In the genomic region with DNA sequence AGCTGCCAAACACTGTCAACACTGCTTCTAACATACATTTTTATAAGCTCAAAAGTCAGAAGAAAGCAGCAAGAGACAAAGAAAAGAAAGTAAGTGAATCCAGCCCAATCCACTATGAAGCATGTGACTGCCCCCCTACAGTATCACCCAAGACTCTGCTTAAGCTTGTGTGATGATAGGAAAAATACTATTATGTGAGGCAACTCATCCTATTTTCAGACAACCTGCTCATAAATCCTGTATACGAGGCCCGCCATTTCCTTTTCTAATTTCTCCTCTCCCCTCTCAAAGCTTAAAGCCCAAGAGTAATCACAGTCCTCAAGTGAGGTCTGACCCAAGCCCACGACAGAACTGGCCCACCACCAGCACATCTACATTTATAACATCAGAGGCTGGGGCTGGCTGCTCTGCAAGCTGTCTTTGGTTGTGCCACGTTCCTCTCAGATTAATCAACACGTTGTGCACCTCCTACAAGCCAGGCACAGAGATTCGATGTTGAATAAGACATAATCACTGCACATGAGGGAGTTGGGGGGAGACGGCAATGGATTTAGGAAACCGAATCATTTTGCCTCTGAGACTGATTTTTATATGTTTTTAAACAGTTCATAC, we compare ENCODE assay signal across 13 cellular contexts. TPM values are rescaled to one million over a fixed set of nuclear protein-coding genes. Genes with fewer than 3 reads are reported as not detected.
DNase-seq lines count a peak whose midpoint lies in the region; ATAC-seq, FAIRE-seq and TF ChIP-seq lines count a peak whose summit lies in the region.
"Had no signal": no experiment of that assay in that cellular context is flagged by ENCODE, and none has a peak within 500 bp of the region (broad histone marks: within the 10 kb centered on the region; RNA-seq: fewer than 3 reads in every experiment).

No MANE protein-coding gene starts in this region.

- no peak for TF ChIP-seq RAD21 in IMR-90 (IDR thresholded peaks at IDR 0.05; ENCODE audit: low read length)

- H3K18ac ChIP-seq in IMR-90 (ENCODE audit: low read depth, low read length) (peak overlapping the region; percentile 23; the same call in 1 of the 2 replicates), mesenchymal stem cell (ENCODE audit: low read depth in 1 of 2, low read length in 2 of 2) (peak overlapping the region in 1 of 2 experiments; percentile 37)

- H3K9me3 ChIP-seq in IMR-90 (ENCODE audit: control insufficient read depth, insufficient read depth, low read length) = peaks cover 4% of the 10 kb centered on the region; the same call in 1 of the 2 replicates
- peaks cover 17% of the 10 kb centered on the region for H3K9me3 ChIP-seq in mesenchymal stem cell (ENCODE audit: control insufficient read depth, low read length)
- H3K9me3 ChIP-seq in suprapubic skin = no peaks in the 10 kb centered on the region
- H3K9me3 ChIP-seq: neutrophil had no signal

- no TSS peak for BruUV-seq in IMR-90 (replicated peaks; lab: Mats Ljungman, UMichigan)

- H3K27ac ChIP-seq in IMR-90 (ENCODE audit: insufficient read depth, low read length) (no peak overlapping the region), mesenchymal stem cell (ENCODE audit: low read length, poor library complexity, severe bottlenecking) (no peak overlapping the region), suprapubic skin (peak overlapping the region; percentile 63)
- H3K27ac ChIP-seq: neutrophil, SK-N-MC had no signal

- H3K27ac Mint-ChIP-seq in endothelial cell (ENCODE audit: unreplicated experiment) = peak overlapping the region; percentile 99

- WGBS in IMR-90 (ENCODE audit: extremely low coverage in 2 of 2, insufficient read length in 1 of 2), 2 experiments = 40% methylated on average over 1 of the region's 8 CpGs; no CpG with 5 or more reads in 1 of the 2 experiments
- 73% methylated on average over 6 of the region's 8 CpGs for WGBS in mesenchymal stem cell
- 27% methylated on average over 8 of the region's 8 CpGs for WGBS in suprapubic skin

- DNase-seq in IMR-90 (peak; percentile 28), endothelial cell (ENCODE audit: low spot score) (no peak), mesenchymal stem cell (no peak), suprapubic skin (ENCODE audit: low spot score in 2 of 2) (no peak), GM19239 (ENCODE audit: insufficient read length, low spot score) (no peak), dedifferentiated amniotic fluid mesenchymal stem cell (ENCODE audit: extremely low spot score) (no peak)
- DNase-seq in activated T-cell treated with anti-CD3 and anti-CD28 coated beads, Interleukin-2, amount 50 U/mL, for 48 hours = no peak
- DNase-seq: amniotic stem cell, DMS79 treated with DMSO at 0.1 percent for 48 hours, NCI-H1694 had no signal

- H4K5ac ChIP-seq in IMR-90 (ENCODE audit: low read depth, low read length) = peak overlapping the region; percentile 50; the same call in 1 of the 2 replicates

- peak overlapping the region; percentile 77 for H3K4me2 ChIP-seq in IMR-90 (ENCODE audit: low read depth, low read length)
- no peak overlapping the region for H3K4me2 ChIP-seq in mesenchymal stem cell (ENCODE audit: low read length, poor library complexity, severe bottlenecking)

- TF ChIP-seq CTCF in IMR-90 (conservative IDR thresholded peaks at IDR 0.05; ENCODE audit: low read depth, low read length) = no peak
- no peak for TF ChIP-seq CTCF in endothelial cell (IDR thresholded peaks at IDR 0.05; ENCODE audit: unreplicated experiment)
- no peak for TF ChIP-seq CTCF in suprapubic skin (IDR thresholded peaks at IDR 0.05)

- H3K4ac ChIP-seq in IMR-90 (ENCODE audit: low read depth, low read length) = no peak overlapping the region
- H3K4ac ChIP-seq in mesenchymal stem cell (ENCODE audit: low read depth in 1 of 2, low read length in 2 of 2) = no peak overlapping the region

- H3K4me1 ChIP-seq in IMR-90 (ENCODE audit: control insufficient read depth, insufficient read depth, low read length) (peaks cover 13% of the 10 kb centered on the region), mesenchymal stem cell (ENCODE audit: control insufficient read depth, insufficient read depth, low read depth, low read length) (peaks cover 1% of the 10 kb centered on the region), suprapubic skin (peaks cover 35% of the 10 kb centered on the region)

- H3K23ac ChIP-seq in IMR-90 (ENCODE audit: low read depth, low read length) = no peak overlapping the region
- no peak overlapping the region for H3K23ac ChIP-seq in mesenchymal stem cell (ENCODE audit: low read length in 2 of 2)

- H4K8ac ChIP-seq in IMR-90 (ENCODE audit: low read depth in 2 of 2, low read length in 2 of 2) = no peak overlapping the region
- no peak overlapping the region for H4K8ac ChIP-seq in mesenchymal stem cell (ENCODE audit: low read length)

- no peak overlapping the region for H3K9ac ChIP-seq in IMR-90 (ENCODE audit: low read depth, low read length)
- H3K9ac ChIP-seq in mesenchymal stem cell (ENCODE audit: low read length) = peak overlapping the region; percentile 87

- H3K4me1 Mint-ChIP-seq in endothelial cell (ENCODE audit: unreplicated experiment) = peaks cover 65% of the 10 kb centered on the region

- H4K20me1 ChIP-seq in IMR-90 (ENCODE audit: insufficient read depth, low read length) = peaks cover 42% of the 10 kb centered on the region

- no peak overlapping the region for H3K56ac ChIP-seq in IMR-90 (ENCODE audit: extremely low read depth, insufficient read depth, low read length)

- no peak overlapping the region for H3K4me3 Mint-ChIP-seq in endothelial cell (ENCODE audit: unreplicated experiment)

- no peak overlapping the region for H3K14ac ChIP-seq in IMR-90 (replicated peaks; ENCODE audit: low read depth, low read length)
- no peak overlapping the region for H3K14ac ChIP-seq in mesenchymal stem cell (ENCODE audit: low read length in 2 of 2)

- H3K4me3 ChIP-seq in IMR-90 (ENCODE audit: insufficient read depth, low read depth, low read length) = no peak overlapping the region
- peak overlapping the region in 1 of 2 experiments; percentile 70 for H3K4me3 ChIP-seq in mesenchymal stem cell (ENCODE audit: insufficient read depth in 1 of 2, low read depth in 1 of 2, low read length in 2 of 2)
- H3K4me3 ChIP-seq in suprapubic skin = peak overlapping the region; percentile 22
- H3K4me3 ChIP-seq: SK-N-MC had no signal

- TF ChIP-seq POLR2A in IMR-90 (IDR thresholded peaks at IDR 0.05; ENCODE audit: low read depth, low read length) = no peak
- no peak for TF ChIP-seq POLR2A in suprapubic skin (IDR thresholded peaks at IDR 0.05)

- intact Hi-C loops in IMR-90 (cut with micrococcal nuclease) = no loop called here

- H3K79me1 ChIP-seq in IMR-90 (ENCODE audit: low read depth in 1 of 2, low read length in 2 of 2) = peaks cover 22 to 32% of the 10 kb centered on the region in 2 experiments
- peaks cover 13% of the 10 kb centered on the region for H3K79me1 ChIP-seq in mesenchymal stem cell (replicated peaks; ENCODE audit: low read length, poor library complexity, severe bottlenecking)

- peaks cover 3% of the 10 kb centered on the region; the same call in 1 of the 2 replicates for H3K9me1 ChIP-seq in IMR-90 (ENCODE audit: insufficient read depth, low read length)

- H2BK5ac ChIP-seq in IMR-90 (ENCODE audit: low read depth, low read length, poor library complexity, severe bottlenecking) = no peak overlapping the region
- no peak overlapping the region for H2BK5ac ChIP-seq in mesenchymal stem cell (ENCODE audit: low read depth, low read length, poor library complexity, severe bottlenecking)

- H2BK20ac ChIP-seq in IMR-90 (ENCODE audit: low read depth, low read length) = no peak overlapping the region

- FAIRE-seq in GM19239 (lab: Jason Lieb, UNC) = no peak

- peak; percentile 46; the same call in 1 of the 2 replicates for ATAC-seq in IMR-90 (ENCODE audit: low read depth)
- no peak for ATAC-seq in GM21717 (IDR thresholded peaks at IDR 0.05; ENCODE audit: unreplicated experiment)

- no peak overlapping the region for H2BK120ac ChIP-seq in IMR-90 (ENCODE audit: low read depth, low read length)
- H2BK120ac ChIP-seq in mesenchymal stem cell (ENCODE audit: low read depth, low read length) = no peak overlapping the region

- TF ChIP-seq EP300 in suprapubic skin (IDR thresholded peaks at IDR 0.05) = no peak

- POLR2A ChIA-PET in IMR-90 (lab: Charles Lee; ENCODE audit: unreplicated experiment) = interaction anchor here (1.2 kb wide), 1 partner anchor 16 kb away, joined by 3 read pairs; no protein-coding TSS in a partner anchor

- H2BK15ac ChIP-seq in IMR-90 (ENCODE audit: low read depth, low read length) (no peak overlapping the region), mesenchymal stem cell (ENCODE audit: low read depth, poor library complexity, severe bottlenecking) (no peak overlapping the region)

- no peaks in the 10 kb centered on the region for H3K27me3 Mint-ChIP-seq in endothelial cell (ENCODE audit: unreplicated experiment)

- H3K36me3 ChIP-seq in IMR-90 (ENCODE audit: control insufficient read depth, insufficient read depth, low read length) (no peaks in the 10 kb centered on the region), mesenchymal stem cell (ENCODE audit: control insufficient read depth in 1 of 2, insufficient read depth in 2 of 2, low read depth in 1 of 2, low read length in 2 of 2) (peaks cover 0 to 3% of the 10 kb centered on the region in 2 experiments), suprapubic skin (no peaks in the 10 kb centered on the region)
- H3K36me3 ChIP-seq: neutrophil had no signal

- H2AK5ac ChIP-seq in IMR-90 (ENCODE audit: low read depth, low read length) (no peak overlapping the region), mesenchymal stem cell (ENCODE audit: low read length, severe bottlenecking) (no peak overlapping the region)

- peak overlapping the region in 1 of 2 experiments; percentile 7 for H2BK12ac ChIP-seq in mesenchymal stem cell (ENCODE audit: low read length in 2 of 2)

- no peaks in the 10 kb centered on the region for H3K36me3 Mint-ChIP-seq in endothelial cell (ENCODE audit: low read depth, unreplicated experiment)

- no peak overlapping the region for H2AK9ac ChIP-seq in IMR-90 (replicated peaks; ENCODE audit: low read depth, low read length, poor library complexity)

- dilution Hi-C loops in IMR-90 (cut with HindIII; ENCODE audit: low sequenced_read_pairs, unreplicated experiment) = no loop called here

- no peaks in the 10 kb centered on the region for H3K9me3 Mint-ChIP-seq in endothelial cell (ENCODE audit: unreplicated experiment)

- H2AFZ ChIP-seq in IMR-90 (replicated peaks; ENCODE audit: low read length, poor library complexity) (no peak overlapping the region), mesenchymal stem cell (ENCODE audit: low read depth, low read length) (no peak overlapping the region)

- H4K91ac ChIP-seq in IMR-90 (ENCODE audit: insufficient read depth, low read depth, low read length) = no peak overlapping the region
- no peak overlapping the region for H4K91ac ChIP-seq in mesenchymal stem cell (ENCODE audit: low read length)

- in situ Hi-C loops in IMR-90 (cut with MboI; ENCODE audit: low sequenced_read_pairs) = no loop called here

- H3K27me3 ChIP-seq in IMR-90 (ENCODE audit: control insufficient read depth, insufficient read depth, low read length) (no peaks in the 10 kb centered on the region), mesenchymal stem cell (ENCODE audit: control insufficient read depth in 1 of 2, insufficient read depth in 1 of 2, low read length in 2 of 2) (no peaks in the 10 kb centered on the region), suprapubic skin (no peaks in the 10 kb centered on the region)
- H3K27me3 ChIP-seq: neutrophil had no signal

- CTCF ChIA-PET in IMR-90 (lab: Yijun Ruan, JAX) = no interaction called here

RNA-seq across cellular contexts. Expression of gene USP31, which starts 16.2 kb away (rescaled TPM):
- total RNA-seq in IMR-90 (2012; rRNA removed) (3.4 and 3.9 TPM in 2 replicates), endothelial cell (ENCODE audit: unreplicated experiment) (32.0 TPM), suprapubic skin (10 to 100 TPM; 22.0 to 44.7 (median 31.2) TPM)
- 2.9 and 3.1 TPM in 2 replicates for polyA plus RNA-seq in IMR-90 (2012; rRNA removed)
- 1.7 and 1.8 TPM in 2 replicates for polyA plus RNA-seq in IMR-90 (2012; cell fraction: cytosol; rRNA removed)
- polyA plus RNA-seq in IMR-90 (2012; cell fraction: nucleus; rRNA removed; ENCODE audit: low replicate concordance) = 7.7 and 8.4 TPM in 2 replicates
- polyA plus RNA-seq in mesenchymal stem cell (2013, experiment 1 of 2) = 5.5 TPM
- 5.0 TPM for polyA plus RNA-seq in mesenchymal stem cell (2013, experiment 2 of 2)

RNA-seq across cellular contexts. Expression of gene SCNN1G, which starts 49.5 kb away (rescaled TPM):
- total RNA-seq in IMR-90 (2012; rRNA removed) (not detected in 2 replicates), endothelial cell (ENCODE audit: unreplicated experiment) (not detected), suprapubic skin (10 to 100 TPM in 3 of 4 donors, 1 to 10 TPM in 1; 8.5 to 25.6 (median 16.6) TPM)
- not detected in 2 replicates for polyA plus RNA-seq in IMR-90 (2012; rRNA removed)
- polyA plus RNA-seq in IMR-90 (2012; cell fraction: cytosol; rRNA removed) = not detected in 2 replicates
- polyA plus RNA-seq in IMR-90 (2012; cell fraction: nucleus; rRNA removed; ENCODE audit: low replicate concordance) = not detected in 2 replicates
- not detected for polyA plus RNA-seq in mesenchymal stem cell (2013, experiment 1 of 2)
- polyA plus RNA-seq in mesenchymal stem cell (2013, experiment 2 of 2) = not detected
